Comparison of ENCODE assay signal across 35 cellular contexts in the genomic region with DNA sequence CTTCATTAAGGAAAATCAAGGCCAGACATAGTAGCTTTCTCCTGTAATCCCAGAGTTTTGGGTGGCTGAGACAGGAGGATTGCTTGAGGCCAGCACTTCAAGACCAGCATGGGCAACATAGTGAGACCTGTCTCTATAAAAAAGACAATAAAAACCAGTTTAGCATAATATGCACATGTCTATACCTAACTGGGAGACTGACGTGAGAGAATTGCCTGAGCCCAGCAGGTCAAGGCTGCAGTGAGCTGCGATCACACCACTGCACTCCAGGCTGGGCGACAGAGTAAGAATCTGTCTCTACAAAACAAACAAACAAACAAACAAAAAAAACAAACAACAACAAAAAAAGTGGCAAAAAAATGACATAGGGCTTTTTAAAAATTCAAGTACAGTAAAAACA.
"Had no signal": no experiment of that assay in that cellular context is flagged by ENCODE, and none has a peak within 500 bp of the region (broad histone marks: within the 10 kb centered on the region; RNA-seq: fewer than 3 reads in every experiment).

No MANE protein-coding gene starts in this region.

- H3K4me3 ChIP-seq: adrenal gland, body of pancreas, breast epithelium had no signal

- H3K27me3 Mint-ChIP-seq: activated CD4-positive, alpha-beta memory T cell treated with anti-CD3 and anti-CD28 coated beads, Interleukin-2, amount 10 ng/mL, durations not matched to agents 7 days and 5 days; activated CD4-positive, alpha-beta T cell treated with anti-CD3 and anti-CD28 coated beads for 36 hours; activated CD4-positive, alpha-beta T cell treated with anti-CD3 and anti-CD28 coated beads, Interleukin-2, amount 10 ng/mL, durations not matched to agents 7 days and 5 days; activated CD8-positive, alpha-beta memory T cell treated with anti-CD3 and anti-CD28 coated beads, Interleukin-2, amount 10 ng/mL, durations not matched to agents 7 days and 5 days; activated naive CD8-positive, alpha-beta T cell treated with anti-CD3 and anti-CD28 coated beads for 36 hours; activated T-cell treated with anti-CD3 and anti-CD28 coated beads, Interleukin-2, amount 50 U/mL, for 24 hours; T-cell; T-helper 17 cell had no signal

- H3K4me1 Mint-ChIP-seq: activated CD4-positive, alpha-beta memory T cell treated with anti-CD3 and anti-CD28 coated beads, Interleukin-2, amount 10 ng/mL, durations not matched to agents 7 days and 5 days; activated CD4-positive, alpha-beta T cell treated with anti-CD3 and anti-CD28 coated beads for 36 hours; activated CD4-positive, alpha-beta T cell treated with anti-CD3 and anti-CD28 coated beads, Interleukin-2, amount 10 ng/mL, durations not matched to agents 7 days and 5 days; activated CD8-positive, alpha-beta memory T cell treated with anti-CD3 and anti-CD28 coated beads, Interleukin-2, amount 10 ng/mL, durations not matched to agents 7 days and 5 days; activated naive CD8-positive, alpha-beta T cell treated with anti-CD3 and anti-CD28 coated beads for 36 hours; T-cell; T-helper 17 cell had no signal

- H3K27ac Mint-ChIP-seq: activated CD4-positive, alpha-beta memory T cell treated with anti-CD3 and anti-CD28 coated beads, Interleukin-2, amount 10 ng/mL, durations not matched to agents 7 days and 5 days; activated CD4-positive, alpha-beta T cell treated with anti-CD3 and anti-CD28 coated beads for 36 hours; activated CD4-positive, alpha-beta T cell treated with anti-CD3 and anti-CD28 coated beads, Interleukin-2, amount 10 ng/mL, durations not matched to agents 7 days and 5 days; activated CD8-positive, alpha-beta memory T cell treated with anti-CD3 and anti-CD28 coated beads, Interleukin-2, amount 10 ng/mL, durations not matched to agents 7 days and 5 days; activated CD8-positive, alpha-beta T cell treated with anti-CD3 and anti-CD28 coated beads, Interleukin-2, amount 10 ng/mL, durations not matched to agents 7 days and 5 days; activated naive CD4-positive, alpha-beta T cell treated with anti-CD3 and anti-CD28 coated beads for 36 hours; activated naive CD4-positive, alpha-beta T cell treated with anti-CD3 and anti-CD28 coated beads, Interleukin-2, amount 50 U/mL, for 72 hours; activated naive CD8-positive, alpha-beta T cell treated with anti-CD3 and anti-CD28 coated beads for 36 hours; activated T-cell treated with anti-CD3 and anti-CD28 coated beads, Interleukin-2, amount 50 U/mL, for 24 hours; activated T-helper 2 cell treated with anti-CD3 and anti-CD28 coated beads, Interferon-gamma antibody, Interleukin-2, Interleukin-4, amounts not matched to agents 10 μg/mL and 5 μg/mL and 100 μg/mL, durations not matched to agents 14 hours and 24 hours and 36 hours; T-cell; T-helper 17 cell; T-helper 2 cell treated with Interferon-gamma antibody and Interleukin-4, amounts not matched to agents 5 μg/mL and 100 μg/mL, for 36 hours had no signal

- H3K4me1 ChIP-seq: adrenal gland, breast epithelium had no signal

- FAIRE-seq: astrocyte, TTC549 had no signal

- H3K9me3 ChIP-seq: adrenal gland, body of pancreas, breast epithelium had no signal

- H3K4me3 Mint-ChIP-seq: activated CD4-positive, alpha-beta memory T cell treated with anti-CD3 and anti-CD28 coated beads, Interleukin-2, amount 10 ng/mL, durations not matched to agents 7 days and 5 days; activated CD4-positive, alpha-beta T cell treated with anti-CD3 and anti-CD28 coated beads for 36 hours; activated CD4-positive, alpha-beta T cell treated with anti-CD3 and anti-CD28 coated beads, Interleukin-2, amount 10 ng/mL, durations not matched to agents 7 days and 5 days; activated CD8-positive, alpha-beta memory T cell treated with anti-CD3 and anti-CD28 coated beads, Interleukin-2, amount 10 ng/mL, durations not matched to agents 7 days and 5 days; activated CD8-positive, alpha-beta T cell treated with anti-CD3 and anti-CD28 coated beads, Interleukin-2, amount 10 ng/mL, durations not matched to agents 7 days and 5 days; activated naive CD4-positive, alpha-beta T cell treated with anti-CD3 and anti-CD28 coated beads for 36 hours; activated naive CD8-positive, alpha-beta T cell treated with anti-CD3 and anti-CD28 coated beads for 36 hours; activated T-cell treated with anti-CD3 and anti-CD28 coated beads, Interleukin-2, amount 50 U/mL, for 24 hours; T-cell; T-helper 17 cell; T-helper 2 cell treated with Interferon-gamma antibody and Interleukin-4, amounts not matched to agents 5 μg/mL and 100 μg/mL, for 36 hours had no signal

- DNase-seq: activated CD4-positive, alpha-beta memory T cell treated with anti-CD3 and anti-CD28 coated beads, Interleukin-2, amount 10 ng/mL, durations not matched to agents 7 days and 5 days; activated CD4-positive, alpha-beta T cell treated with anti-CD3 and anti-CD28 coated beads for 1 hour; activated CD4-positive, alpha-beta T cell treated with anti-CD3 and anti-CD28 coated beads for 36 hours; activated CD4-positive, alpha-beta T cell treated with anti-CD3 and anti-CD28 coated beads for 48 hours; activated CD4-positive, alpha-beta T cell treated with anti-CD3 and anti-CD28 coated beads, Interleukin-2, amount 10 ng/mL, durations not matched to agents 7 days and 5 days; activated CD4-positive, alpha-beta T cell treated with anti-CD3 and anti-CD28 coated beads, Interleukin-2, amount 50 U/mL, for 48 hours; activated CD4-positive, CD25-positive, alpha-beta regulatory T cell; activated CD8-positive, alpha-beta memory T cell treated with anti-CD3 and anti-CD28 coated beads for 24 hours; activated CD8-positive, alpha-beta memory T cell treated with anti-CD3 and anti-CD28 coated beads, Interleukin-2, amount 10 ng/mL, durations not matched to agents 7 days and 5 days; activated CD8-positive, alpha-beta memory T cell treated with anti-CD3 and anti-CD28 coated beads, Interleukin-2, amount 50 U/mL, for 48 hours; activated CD8-positive, alpha-beta T cell treated with anti-CD3 and anti-CD28 coated beads, Interleukin-2, amount 10 ng/mL, durations not matched to agents 7 days and 5 days; activated effector memory CD4-positive, alpha-beta T cell treated with Interleukin-2 at 50 U/mL for 16 hours; activated gamma-delta T cell treated with Interleukin-2 at 50 U/mL for 16 hours; activated naive CD4-positive, alpha-beta T cell; activated naive CD4-positive, alpha-beta T cell treated with anti-CD3 and anti-CD28 coated beads for 36 hours; activated naive CD4-positive, alpha-beta T cell treated with anti-CD3 and anti-CD28 coated beads, Interleukin-2, amount 50 U/mL, for 16 hours; activated naive CD8-positive, alpha-beta T cell treated with anti-CD3 and anti-CD28 coated beads for 36 hours; activated T-cell treated with anti-CD3 and anti-CD28 coated beads, Interleukin-2, amount 50 U/mL, for 24 hours; activated T-cell treated with anti-CD3 and anti-CD28 coated beads, Interleukin-2, amount 50 U/mL, for 48 hours; adrenal gland; amniotic stem cell; aorta; body of pancreas; brain microvascular endothelial cell; central memory CD4-positive, alpha-beta T cell; T-cell; T-helper 17 cell; T-helper 9 cell had no signal

- H3K36me3 ChIP-seq: adrenal gland, brain microvascular endothelial cell, breast epithelium had no signal

- H3K27ac ChIP-seq: adrenal gland, body of pancreas, brain microvascular endothelial cell, breast epithelium, VCaP had no signal

- H3K36me3 Mint-ChIP-seq: activated CD8-positive, alpha-beta memory T cell treated with anti-CD3 and anti-CD28 coated beads, Interleukin-2, amount 10 ng/mL, durations not matched to agents 7 days and 5 days; activated naive CD4-positive, alpha-beta T cell treated with anti-CD3 and anti-CD28 coated beads, Interleukin-2, amount 50 U/mL, for 72 hours; activated naive CD8-positive, alpha-beta T cell treated with anti-CD3 and anti-CD28 coated beads for 36 hours; T-cell had no signal

- H3K9me3 Mint-ChIP-seq: activated CD4-positive, alpha-beta memory T cell treated with anti-CD3 and anti-CD28 coated beads, Interleukin-2, amount 10 ng/mL, durations not matched to agents 7 days and 5 days; activated CD4-positive, alpha-beta T cell treated with anti-CD3 and anti-CD28 coated beads, Interleukin-2, amount 10 ng/mL, durations not matched to agents 7 days and 5 days; activated naive CD4-positive, alpha-beta T cell treated with anti-CD3 and anti-CD28 coated beads for 36 hours; activated T-cell treated with anti-CD3 and anti-CD28 coated beads, Interleukin-2, amount 50 U/mL, for 24 hours had no signal

- H3K27me3 ChIP-seq: adrenal gland, body of pancreas, brain microvascular endothelial cell, breast epithelium had no signal
